18 cellular contexts compared by ENCODE assay signal in the genomic region with DNA sequence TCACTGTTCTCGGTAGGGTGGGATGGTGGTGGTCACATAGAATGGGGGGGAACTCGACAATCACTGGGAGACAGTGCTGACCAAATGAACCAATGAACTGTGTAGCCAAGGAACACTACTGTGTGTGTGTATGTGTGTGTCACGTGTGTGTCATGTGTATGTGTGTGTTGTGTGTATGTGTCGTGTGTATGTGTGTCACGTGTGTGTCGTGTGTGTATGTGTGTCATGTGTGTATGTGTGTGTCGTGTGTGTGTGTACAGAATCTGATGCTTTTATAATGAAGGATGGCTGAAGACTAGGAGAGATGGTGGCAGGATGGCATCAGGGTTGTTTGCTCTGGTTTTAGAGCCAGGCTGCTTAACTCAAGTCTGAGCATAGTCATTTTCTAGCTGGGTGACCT.
A peak's percentile ranks its signal among the peaks of the same experiment; 100 is the strongest.
DNase-seq lines count a peak whose midpoint lies in the region; ATAC-seq and TF ChIP-seq lines count a peak whose summit lies in the region.
"Had no signal": no experiment of that assay in that cellular context is flagged by ENCODE, and none has a peak within 500 bp of the region (broad histone marks: within the 10 kb centered on the region; RNA-seq: fewer than 3 reads in every experiment).

No MANE protein-coding gene starts in this region.

- ATAC-seq in natural killer cell treated with Interleukin-12 subunit alpha and Interleukin-12 subunit beta and Interleukin-15 and Interleukin-18, amount 100 ng/mL, for 72 hours: no peak
- ATAC-seq in natural killer cell (no peak), T-cell (replicated peaks in 1 of 4) (no peak), GM18858 (IDR thresholded peaks at IDR 0.05; ENCODE audit: unreplicated experiment) (no peak)
- ATAC-seq in central memory CD8-positive, alpha-beta T cell (replicated peaks; ENCODE audit: extremely low read depth, poor library complexity, severe bottlenecking): no peak
- ATAC-seq: PC-3 had no signal

- H3K27me3 Mint-ChIP-seq in natural killer cell treated with Interleukin-12 subunit alpha and Interleukin-12 subunit beta and Interleukin-15 and Interleukin-18, amount 100 ng/mL, for 72 hours: no peaks in the 10 kb centered on the region
- H3K27me3 Mint-ChIP-seq in natural killer cell (ENCODE audit: low read depth in 2 of 2) (no peaks in the 10 kb centered on the region), T-cell (no peaks in the 10 kb centered on the region)
- H3K27me3 Mint-ChIP-seq in central memory CD8-positive, alpha-beta T cell: no peaks in the 10 kb centered on the region

- H3K36me3 Mint-ChIP-seq in natural killer cell treated with Interleukin-12 subunit alpha and Interleukin-12 subunit beta and Interleukin-15 and Interleukin-18, amount 100 ng/mL, for 72 hours: peaks cover 6% of the 10 kb centered on the region
- H3K36me3 Mint-ChIP-seq in natural killer cell (no peaks in the 10 kb centered on the region), T-cell (no peaks in the 10 kb centered on the region)
- peaks cover 11% of the 10 kb centered on the region for H3K36me3 Mint-ChIP-seq in central memory CD8-positive, alpha-beta T cell (ENCODE audit: insufficient read depth)

- H3K27ac Mint-ChIP-seq in natural killer cell treated with Interleukin-12 subunit alpha and Interleukin-12 subunit beta and Interleukin-15 and Interleukin-18, amount 100 ng/mL, for 72 hours: peak overlapping the region; percentile 93 to 100
- H3K27ac Mint-ChIP-seq in natural killer cell (peak overlapping the region in 1 of 2 donors; percentile 82), T-cell (peak overlapping the region; percentile 80 to 87)
- H3K27ac Mint-ChIP-seq in central memory CD8-positive, alpha-beta T cell (ENCODE audit: low read depth): peak overlapping the region; percentile 82
- H3K27ac Mint-ChIP-seq: HFFc6 had no signal

- peaks cover 67 to 78% of the 10 kb centered on the region in 2 donors for H3K4me1 Mint-ChIP-seq in natural killer cell treated with Interleukin-12 subunit alpha and Interleukin-12 subunit beta and Interleukin-15 and Interleukin-18, amount 100 ng/mL, for 72 hours (ENCODE audit: low read depth in 2 of 2)
- H3K4me1 Mint-ChIP-seq in natural killer cell (peaks cover 17 to 39% of the 10 kb centered on the region in 2 donors), T-cell (peaks cover 64 to 75% (median 65%) of the 10 kb centered on the region in 3 donors)
- peaks cover 63% of the 10 kb centered on the region for H3K4me1 Mint-ChIP-seq in central memory CD8-positive, alpha-beta T cell

- no peak for TF ChIP-seq CTCF in natural killer cell (IDR thresholded peaks at IDR 0.05)

- no peak for DNase-seq in natural killer cell treated with Interleukin-12 subunit alpha and Interleukin-12 subunit beta and Interleukin-15 and Interleukin-18, amount 100 ng/mL, for 72 hours (ENCODE audit: low spot score)
- DNase-seq in natural killer cell (no peak), T-cell (no peak), pons (ENCODE audit: low spot score) (no peak), middle frontal gyrus (ENCODE audit: extremely low spot score, low spot score) (no peak)
- no peak for DNase-seq in central memory CD8-positive, alpha-beta T cell (ENCODE audit: low spot score in 2 of 2)
- DNase-seq: activated T-cell treated with anti-CD3 and anti-CD28 coated beads, Interleukin-2, amount 50 U/mL, for 1 hour; anterior cingulate cortex; cerebellar nuclear complex; HFFc6; NCI-H1417 treated with DMSO at 0.1 percent for 48 hours; NCI-H748 treated with DMSO at 0.1 percent for 48 hours; PC-3; SIG-M5; stimulated activated CD4-positive, alpha-beta T cell treated with anti-CD3 and anti-CD28 coated beads, Interleukin-2, amount 100 ng/mL, for 48 hours; substantia nigra; T-helper 9 cell had no signal

- peaks cover 8% of the 10 kb centered on the region for H3K9me3 Mint-ChIP-seq in natural killer cell treated with Interleukin-12 subunit alpha and Interleukin-12 subunit beta and Interleukin-15 and Interleukin-18, amount 100 ng/mL, for 72 hours
- no peaks in the 10 kb centered on the region for H3K9me3 Mint-ChIP-seq in natural killer cell
- H3K9me3 Mint-ChIP-seq in T-cell: peaks cover 0 to 7% (median 0%) of the 10 kb centered on the region in 3 donors
- no peaks in the 10 kb centered on the region for H3K9me3 Mint-ChIP-seq in central memory CD8-positive, alpha-beta T cell
- H3K9me3 Mint-ChIP-seq: HFFc6 had no signal

- POLR2A ChIA-PET in T-cell (lab: Charles Lee): interaction anchor here in 1 of 2 donors (0.6 kb wide), 1 partner anchor 68 kb away, joined by 3 read pairs; no protein-coding TSS in a partner anchor

- peak overlapping the region; percentile 65 for H3K4me3 Mint-ChIP-seq in natural killer cell treated with Interleukin-12 subunit alpha and Interleukin-12 subunit beta and Interleukin-15 and Interleukin-18, amount 100 ng/mL, for 72 hours
- H3K4me3 Mint-ChIP-seq in natural killer cell (no peak overlapping the region), T-cell (peak overlapping the region in 1 of 3 donors; percentile 47)
- no peak overlapping the region for H3K4me3 Mint-ChIP-seq in central memory CD8-positive, alpha-beta T cell
- H3K4me3 Mint-ChIP-seq: HFFc6 had no signal

- CTCF ChIA-PET in T-cell (lab: Charles Lee): no interaction called here

- intact Hi-C loops in natural killer cell (cut with micrococcal nuclease): loop anchor here (5.0 kb wide), 1 partner anchor 99 kb away; the partner anchor contains the start of gene DUSP22
